In genomic region chr17:29131814-29132682, GRCh38 we compare ENCODE assay signal across 10 cellular contexts. TPM values are rescaled to one million over a fixed set of nuclear protein-coding genes. Genes with fewer than 3 reads are reported as not detected.
DNase-seq lines count a peak whose midpoint lies in the region; ATAC-seq and TF ChIP-seq lines count a peak whose summit lies in the region.
"Had no signal": no experiment of that assay in that cellular context is flagged by ENCODE, and none has a peak within 500 bp of the region (broad histone marks: within the 10 kb centered on the region; RNA-seq: fewer than 3 reads in every experiment).

No MANE protein-coding gene starts in this region.

- H3K36me3 Mint-ChIP-seq in MCF 10A (ENCODE audit: insufficient read depth, unreplicated experiment): no peaks in the 10 kb centered on the region
- H3K36me3 Mint-ChIP-seq in activated T-helper 2 cell treated with anti-CD3 and anti-CD28 coated beads, Interferon-gamma antibody, Interleukin-2, Interleukin-4, amounts not matched to agents 10 μg/mL and 5 μg/mL and 100 μg/mL, durations not matched to agents 14 hours and 24 hours and 36 hours (ENCODE audit: low read depth): peaks cover 21% of the 10 kb centered on the region

- WGBS in mammary epithelial cell (ENCODE audit: low coverage, missing lambda C conversion rate): 68% methylated on average over 5 of the region's 9 CpGs

- no peak overlapping the region for H3K4me2 ChIP-seq in mammary epithelial cell (ENCODE audit: insufficient read depth, low read depth, low read length)

- no peak for TF ChIP-seq CTCF in MCF 10A (IDR thresholded peaks at IDR 0.05; ENCODE audit: unreplicated experiment)
- TF ChIP-seq CTCF in mammary epithelial cell (conservative IDR thresholded peaks at IDR 0.05 in 1 of 2, IDR thresholded peaks at IDR 0.05 in 1 of 2; ENCODE audit: extremely low read depth in 1 of 2, insufficient read depth in 1 of 2, low read depth in 1 of 2, low read length in 2 of 2): no peak
- no peak for TF ChIP-seq CTCF in uterus (IDR thresholded peaks at IDR 0.05)

- intact Hi-C loops in MCF 10A (cut with micrococcal nuclease): no loop called here
- intact Hi-C loops in mammary epithelial cell (cut with micrococcal nuclease): no loop called here
- intact Hi-C loops in activated T-helper 2 cell treated with anti-CD3 and anti-CD28 coated beads, Interferon-gamma antibody, Interleukin-2, Interleukin-4, amounts not matched to agents 10 μg/mL and 5 μg/mL and 100 μg/mL, durations not matched to agents 14 hours and 24 hours and 36 hours (cut with micrococcal nuclease): no loop called here
- intact Hi-C loops in uterus (cut with DNase I; ENCODE audit: low total_unique reads): no loop called here

- H3K27ac ChIP-seq in mammary epithelial cell (ENCODE audit: insufficient read depth, low read depth, low read length) (no peak overlapping the region), uterus (peak overlapping the region; percentile 81)

- H3K4me3 Mint-ChIP-seq in MCF 10A (ENCODE audit: unreplicated experiment): no peak overlapping the region
- H3K4me3 Mint-ChIP-seq in activated T-helper 2 cell treated with anti-CD3 and anti-CD28 coated beads, Interferon-gamma antibody, Interleukin-2, Interleukin-4, amounts not matched to agents 10 μg/mL and 5 μg/mL and 100 μg/mL, durations not matched to agents 14 hours and 24 hours and 36 hours (ENCODE audit: low read depth): no peak overlapping the region

- no peak overlapping the region for H2AFZ ChIP-seq in mammary epithelial cell (ENCODE audit: low read depth, low read length)

- no peak for ATAC-seq in HG03354 (IDR thresholded peaks at IDR 0.05; ENCODE audit: poor library complexity, severe bottlenecking, unreplicated experiment)

- H3K4me3 ChIP-seq in mammary epithelial cell (replicated peaks in 1 of 3; ENCODE audit: insufficient read depth in 1 of 3, low read depth in 2 of 3, low read length in 3 of 3) (no peak overlapping the region), uterus (no peak overlapping the region)
- H3K4me3 ChIP-seq: HAP-1 had no signal

- peak overlapping the region; percentile 63 for H3K27ac Mint-ChIP-seq in MCF 10A (ENCODE audit: low read depth, unreplicated experiment)
- peak overlapping the region; percentile 88 for H3K27ac Mint-ChIP-seq in activated T-helper 2 cell treated with anti-CD3 and anti-CD28 coated beads, Interferon-gamma antibody, Interleukin-2, Interleukin-4, amounts not matched to agents 10 μg/mL and 5 μg/mL and 100 μg/mL, durations not matched to agents 14 hours and 24 hours and 36 hours

- no peak overlapping the region for H3K9ac ChIP-seq in mammary epithelial cell (ENCODE audit: insufficient read depth, low read length)

- POLR2A ChIA-PET in MCF 10A (lab: Yijun Ruan, JAX): interaction anchor here (1.2 kb wide), 2 partner anchors 166 to 168 kb away, joined by 3 read pairs; no protein-coding TSS in a partner anchor

- CTCF ChIA-PET in MCF 10A (lab: Yijun Ruan, JAX) (interaction anchor here (0.7 to 8.5 kb wide), 8 partner anchors 13 to 238 kb away, joined by 3 to 66 read pairs (median 4); no protein-coding TSS in a partner anchor), mammary epithelial cell (lab: Charles Lee; ENCODE audit: low non-redundant PET) (interaction anchor here (0.8 kb wide), 1 partner anchor 15 kb away, joined by 3 read pairs; no protein-coding TSS in a partner anchor)

- H3K79me2 ChIP-seq in mammary epithelial cell (ENCODE audit: insufficient read depth, low read length): peaks cover 83% of the 10 kb centered on the region

- H3K27me3 ChIP-seq in mammary epithelial cell (ENCODE audit: insufficient read depth, low read length) (no peaks in the 10 kb centered on the region), uterus (no peaks in the 10 kb centered on the region)

- H3K4me1 Mint-ChIP-seq in MCF 10A (ENCODE audit: insufficient read depth, unreplicated experiment): peaks cover 22% of the 10 kb centered on the region
- peaks cover 44% of the 10 kb centered on the region for H3K4me1 Mint-ChIP-seq in activated T-helper 2 cell treated with anti-CD3 and anti-CD28 coated beads, Interferon-gamma antibody, Interleukin-2, Interleukin-4, amounts not matched to agents 10 μg/mL and 5 μg/mL and 100 μg/mL, durations not matched to agents 14 hours and 24 hours and 36 hours (ENCODE audit: low read depth)

- DNase-seq in MCF 10A (ENCODE audit: unreplicated experiment): no peak
- no peak for DNase-seq in mammary epithelial cell
- DNase-seq in activated T-helper 2 cell treated with anti-CD3 and anti-CD28 coated beads, Interferon-gamma antibody, Interleukin-2, Interleukin-4, amounts not matched to agents 10 μg/mL and 5 μg/mL and 100 μg/mL, durations not matched to agents 14 hours and 24 hours and 36 hours (ENCODE audit: low spot score): no peak
- peak; percentile 16 for DNase-seq in left kidney (ENCODE audit: low read depth, low spot score)
- DNase-seq in uterus: peak; percentile 74 to 77
- no peak for DNase-seq in superior temporal gyrus (ENCODE audit: extremely low spot score)
- DNase-seq in NCI-H1436 (lab: John Stamatoyannopoulos, UW): no peak
- DNase-seq: DMS153 had no signal

- H3K4me1 ChIP-seq in mammary epithelial cell (ENCODE audit: insufficient read depth, low read length) (peaks cover 17% of the 10 kb centered on the region), uterus (peaks cover 9 to 21% of the 10 kb centered on the region in 2 donors)
- H3K4me1 ChIP-seq: HAP-1 had no signal

- no peaks in the 10 kb centered on the region for H3K9me3 ChIP-seq in mammary epithelial cell (replicated peaks; ENCODE audit: insufficient read depth, low read length)
- H3K9me3 ChIP-seq in uterus: no peaks in the 10 kb centered on the region
- H3K9me3 ChIP-seq: HAP-1 had no signal

- no peak for TF ChIP-seq POLR2A in uterus (IDR thresholded peaks at IDR 0.05)

- in situ Hi-C loops in mammary epithelial cell (cut with MboI; ENCODE audit: low sequenced_read_pairs in 2 of 2): loop anchor here in 1 of 2 donors (25.0 kb wide), 1 partner anchor 430 kb away; the partner anchor contains the start of genes ABHD15 and TP53I13

- dilution Hi-C loops in mammary epithelial cell (cut with HindIII; ENCODE audit: low sequenced_read_pairs): no loop called here

- no peaks in the 10 kb centered on the region for H3K9me3 Mint-ChIP-seq in MCF 10A (ENCODE audit: unreplicated experiment)
- H3K9me3 Mint-ChIP-seq in activated T-helper 2 cell treated with anti-CD3 and anti-CD28 coated beads, Interferon-gamma antibody, Interleukin-2, Interleukin-4, amounts not matched to agents 10 μg/mL and 5 μg/mL and 100 μg/mL, durations not matched to agents 14 hours and 24 hours and 36 hours: no peaks in the 10 kb centered on the region

- BruUV-seq in MCF 10A (replicated peaks; lab: Mats Ljungman, UMichigan) (no TSS peak), mammary epithelial cell (replicated peaks; lab: Mats Ljungman, UMichigan) (no TSS peak)

- H3K36me3 ChIP-seq in mammary epithelial cell (ENCODE audit: insufficient read depth, low read length) (peaks cover 6% of the 10 kb centered on the region), uterus (no peaks in the 10 kb centered on the region)
- H3K36me3 ChIP-seq: HAP-1 had no signal

- H3K27me3 Mint-ChIP-seq in MCF 10A (ENCODE audit: insufficient read depth, unreplicated experiment): no peaks in the 10 kb centered on the region
- H3K27me3 Mint-ChIP-seq in activated T-helper 2 cell treated with anti-CD3 and anti-CD28 coated beads, Interferon-gamma antibody, Interleukin-2, Interleukin-4, amounts not matched to agents 10 μg/mL and 5 μg/mL and 100 μg/mL, durations not matched to agents 14 hours and 24 hours and 36 hours (ENCODE audit: low read depth): no peaks in the 10 kb centered on the region

- H4K20me1 ChIP-seq in mammary epithelial cell (ENCODE audit: insufficient read depth, low read length): no peaks in the 10 kb centered on the region

RNA-seq across cellular contexts. Expression of gene MYO18A, which starts 48.1 kb away (rescaled TPM):
- total RNA-seq in MCF 10A (2022) (24.0 and 24.8 TPM in 2 replicates), mammary epithelial cell (100 to 1,000 TPM in 1 of 2 donors, 10 to 100 TPM in 1; 62.3 to 102 TPM), uterus (100 to 1,000 TPM in 1 of 4 donors, 10 to 100 TPM in 3; 33.2 to 104 (median 59.3) TPM)
- 17.8 TPM for polyA plus RNA-seq in mammary epithelial cell
- 131 TPM for polyA minus RNA-seq in mammary epithelial cell
- total RNA-seq in activated T-helper 2 cell treated with anti-CD3 and anti-CD28 coated beads, Interferon-gamma antibody, Interleukin-2, Interleukin-4, amounts not matched to agents 10 μg/mL and 5 μg/mL and 100 μg/mL, durations not matched to agents 14 hours and 24 hours and 36 hours: 49.5 and 50.3 TPM in 2 replicates

Comparison
In these comparisons a context has a peak if more than half of its experiments do, and no peak if none do; other contexts are left out.
1. DNase-seq: peak in left kidney (single experiment) and uterus (2 of 2); none in MCF 10A (single experiment), mammary epithelial cell (single experiment), activated T-helper 2 cell treated with anti-CD3 and anti-CD28 coated beads, Interferon-gamma antibody, Interleukin-2, Interleukin-4, amounts not matched to agents 10 μg/mL and 5 μg/mL and 100 μg/mL, durations not matched to agents 14 hours and 24 hours and 36 hours (single experiment), superior temporal gyrus (single experiment) and NCI-H1436 (single experiment).